Comparison of ENCODE assay signal across 1 cellular context in the genomic region with DNA sequence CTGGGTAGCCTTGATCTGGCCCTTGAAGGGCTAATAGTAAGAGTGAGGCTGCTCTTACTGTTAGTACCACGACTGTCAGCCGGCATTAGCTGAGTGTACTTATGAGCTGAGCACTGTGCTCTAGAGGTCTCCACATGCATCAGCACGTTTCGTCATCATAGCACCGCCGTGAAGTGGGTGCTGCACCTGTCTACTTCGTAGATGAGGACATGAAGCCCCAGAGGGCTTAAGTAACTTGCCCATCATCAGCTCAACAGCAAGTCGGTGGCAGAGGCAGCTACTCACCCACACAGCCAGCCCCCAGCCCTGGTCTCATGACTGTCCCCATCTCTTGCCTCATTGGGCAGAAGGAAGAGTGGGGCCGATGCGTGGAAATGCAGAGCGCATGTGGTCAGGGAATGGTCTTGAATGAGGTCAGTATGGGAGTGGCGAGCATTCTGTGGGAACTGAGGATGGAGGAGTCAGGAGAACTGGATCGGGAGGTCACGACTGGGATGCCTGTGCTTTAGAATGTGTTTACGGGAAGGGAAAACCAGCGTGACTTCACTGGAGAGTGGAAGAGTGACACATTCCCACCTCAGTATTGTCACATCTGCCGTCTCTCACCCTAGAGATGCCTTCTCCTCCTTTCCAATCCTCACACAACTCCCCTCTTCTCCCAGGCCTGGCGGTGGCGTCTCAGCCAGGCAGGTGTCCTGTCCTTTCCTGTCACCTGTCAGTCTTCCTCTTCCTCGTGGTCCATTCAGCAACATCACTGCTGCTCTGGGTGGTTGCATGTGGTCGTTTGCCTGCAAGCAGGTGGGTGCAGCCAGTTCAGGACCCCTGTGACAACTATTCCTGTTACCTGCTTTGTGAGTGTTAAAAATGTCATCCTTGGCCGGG.
TF ChIP-seq lines count a peak whose summit lies in the region.

No MANE protein-coding gene starts in this region.

TF ChIP-seq in H1, 55 proteins besides CTCF, POLR2A, EP300 and RAD21:
- TF ChIP-seq, protein P1, sequence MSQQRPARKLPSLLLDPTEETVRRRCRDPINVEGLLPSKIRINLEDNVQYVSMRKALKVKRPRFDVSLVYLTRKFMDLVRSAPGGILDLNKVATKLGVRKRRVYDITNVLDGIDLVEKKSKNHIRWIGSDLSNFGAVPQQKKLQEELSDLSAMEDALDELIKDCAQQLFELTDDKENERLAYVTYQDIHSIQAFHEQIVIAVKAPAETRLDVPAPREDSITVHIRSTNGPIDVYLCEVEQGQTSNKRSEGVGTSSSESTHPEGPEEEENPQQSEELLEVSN (IDR thresholded peaks at IDR 0.05), result no peak
- TF ChIP-seq SIN3A (conservative IDR thresholded peaks at IDR 0.05 in 1 of 2, IDR thresholded peaks at IDR 0.05 in 1 of 2; ENCODE audit: low read depth in 1 of 2, low read length in 2 of 2), result no peak
- no peak for TF ChIP-seq CREB1 (IDR thresholded peaks at IDR 0.05)
- TF ChIP-seq MAFK (IDR thresholded peaks at IDR 0.05; ENCODE audit: low read depth, low read length), result no peak
- TF ChIP-seq JUND (IDR thresholded peaks at IDR 0.05; ENCODE audit: low read length), result no peak
- TF ChIP-seq CBX8 (IDR thresholded peaks at IDR 0.05; ENCODE audit: borderline replicate concordance, low read depth, low read length), result no peak
- TF ChIP-seq POU5F1 (IDR thresholded peaks at IDR 0.05; ENCODE audit: low read depth, low read length), result no peak
- no peak for TF ChIP-seq SRF (IDR thresholded peaks at IDR 0.05; ENCODE audit: low read depth, low read length)
- TF ChIP-seq SIRT6 (IDR thresholded peaks at IDR 0.05; ENCODE audit: low read length), result no peak
- no peak for TF ChIP-seq CBX5 (IDR thresholded peaks at IDR 0.05; ENCODE audit: low read depth, low read length)
- no peak for TF ChIP-seq CHD2 (IDR thresholded peaks at IDR 0.05; ENCODE audit: low read length)
- TF ChIP-seq POLR2AphosphoS5 (IDR thresholded peaks at IDR 0.05; ENCODE audit: low read depth, low read length), result no peak
- TF ChIP-seq RNF2 (IDR thresholded peaks at IDR 0.05; ENCODE audit: borderline replicate concordance, low read depth, low read length, missing control alignments, poor library complexity, severe bottlenecking), result no peak
- no peak for TF ChIP-seq KDM4A (IDR thresholded peaks at IDR 0.05; ENCODE audit: low read depth, low read length, severe bottlenecking)
TF ChIP-seq in H1: peak in this region for 0.
